ENCODE assay signal across 14 cellular contexts in genomic region chr15:25717116-25717755, GRCh38.
DNase-seq lines count a peak whose midpoint lies in the region; ATAC-seq and TF ChIP-seq lines count a peak whose summit lies in the region.
"Had no signal": no experiment of that assay in that cellular context is flagged by ENCODE, and none has a peak within 500 bp of the region (broad histone marks: within the 10 kb centered on the region; RNA-seq: fewer than 3 reads in every experiment).

No MANE protein-coding gene starts in this region.

- intact Hi-C loops in tibial artery (cut with DNase I; ENCODE audit: low total_unique reads) = no loop called here

- H3K4me3 ChIP-seq in coronary artery (no peak overlapping the region), tibial artery (peak overlapping the region; percentile 16 to 31)
- H3K4me3 ChIP-seq: right atrium auricular region, SJCRH30 had no signal

- ATAC-seq in GM18861 (IDR thresholded peaks at IDR 0.05; ENCODE audit: unreplicated experiment) = peak; percentile 88
- ATAC-seq in HG03196 (IDR thresholded peaks at IDR 0.05; ENCODE audit: unreplicated experiment) = peak; percentile 59
- ATAC-seq: left ventricle myocardium superior; naive thymus-derived CD4-positive, alpha-beta T cell had no signal

- peak overlapping the region; percentile 50 to 88 for H3K27ac ChIP-seq in coronary artery
- peak overlapping the region; percentile 70 to 75 for H3K27ac ChIP-seq in tibial artery
- H3K27ac ChIP-seq: right atrium auricular region, SJCRH30 had no signal

- no peaks in the 10 kb centered on the region for H3K9me3 ChIP-seq in tibial artery
- H3K9me3 ChIP-seq: right atrium auricular region, SJCRH30 had no signal

- no peaks in the 10 kb centered on the region for H3K27me3 ChIP-seq in tibial artery
- H3K27me3 ChIP-seq: right atrium auricular region, SJCRH30 had no signal

- H3K4me1 ChIP-seq in tibial artery = peaks cover 0 to 63% (median 19%) of the 10 kb centered on the region in 4 donors
- H3K4me1 ChIP-seq: right atrium auricular region, SJCRH30 had no signal

- H3K36me3 ChIP-seq in tibial artery = peaks cover 54 to 59% (median 58%) of the 10 kb centered on the region in 3 donors
- H3K36me3 ChIP-seq: right atrium auricular region, SJCRH30 had no signal

- TF ChIP-seq CTCF in coronary artery (IDR thresholded peaks at IDR 0.05) (no peak), tibial artery (IDR thresholded peaks at IDR 0.05) (no peak), GM20000 (IDR thresholded peaks at IDR 0.05; ENCODE audit: extremely low read depth, missing control alignments) (no peak)

- DNase-seq in coronary artery (ENCODE audit: low spot score) = no peak
- peak in 1 of 2 donors; percentile 66 for DNase-seq in tibial artery
- no peak for DNase-seq in AG08396 (ENCODE audit: low spot score)
- DNase-seq in GM20000 (ENCODE audit: low spot score) = no peak
- DNase-seq in activated CD4-positive, alpha-beta T cell treated with anti-CD3 and anti-CD28 coated beads, Interleukin-2, amount 50 U/mL, for 48 hours = no peak
- DNase-seq: activated CD4-positive, alpha-beta T cell treated with anti-CD3 and anti-CD28 coated beads, Interleukin-2, amount 50 U/mL, for 4 hours; GOT3; left ventricle myocardium superior; naive thymus-derived CD4-positive, alpha-beta T cell; NCI-H2171; SJCRH30 had no signal
